20 cellular contexts compared by ENCODE assay signal in genomic region chr7:27690649-27691048, GRCh38. TPM values are rescaled to one million over a fixed set of nuclear protein-coding genes. Genes with fewer than 3 reads are reported as not detected.
A peak's percentile ranks its signal among the peaks of the same experiment; 100 is the strongest.
DNase-seq lines count a peak whose midpoint lies in the region; ATAC-seq, FAIRE-seq and TF ChIP-seq lines count a peak whose summit lies in the region.
"Had no signal": no experiment of that assay in that cellular context is flagged by ENCODE, and none has a peak within 500 bp of the region (broad histone marks: within the 10 kb centered on the region; RNA-seq: fewer than 3 reads in every experiment).

No MANE protein-coding gene starts in this region.

- no peaks in the 10 kb centered on the region for H3F3A ChIP-seq in SK-N-SH (replicated peaks; ENCODE audit: insufficient read depth)

- H3K79me2 ChIP-seq in SK-N-SH (ENCODE audit: insufficient read depth): no peaks in the 10 kb centered on the region

- H3K4me3 ChIP-seq in SK-N-SH (ENCODE audit: low read depth in 2 of 2, low read length in 1 of 2): no peak overlapping the region
- no peak overlapping the region for H3K4me3 ChIP-seq in adipocyte (ENCODE audit: low read length)
- H3K4me3 ChIP-seq: BLaER1 had no signal

- H3K36me3 ChIP-seq in SK-N-SH (replicated peaks in 1 of 2; ENCODE audit: control insufficient read depth in 1 of 2, insufficient read depth in 2 of 2, low read length in 1 of 2) (no peaks in the 10 kb centered on the region), adipocyte (ENCODE audit: control insufficient read depth, insufficient read depth, low read length, severe bottlenecking) (no peaks in the 10 kb centered on the region)
- H3K36me3 ChIP-seq: BE2C, BLaER1 had no signal

- no peak for ATAC-seq in GM18502 (IDR thresholded peaks at IDR 0.05; ENCODE audit: poor library complexity, unreplicated experiment)

- POLR2A ChIA-PET in SK-N-SH (lab: Yijun Ruan, JAX): no interaction called here

- DNase-seq in SK-N-SH (peak; percentile 24), adipocyte (ENCODE audit: low read depth) (peak; percentile 32), NCI-H2171 treated with DMSO at 0.1 percent for 48 hours (lab: John Stamatoyannopoulos, UW) (no peak)
- DNase-seq: ACHN; BE2C; C1 segment of cervical spinal cord; CD4-positive, alpha-beta memory T cell; CD4-positive, CD25-positive, alpha-beta regulatory T cell; CD8-positive, alpha-beta memory T cell; COR-L47; DMS79 treated with DMSO at 0.1 percent for 48 hours; GF-D8 had no signal

- TF ChIP-seq EP300 in SK-N-SH (IDR thresholded peaks at IDR 0.05; ENCODE audit: borderline replicate concordance in 1 of 2, low read depth in 1 of 2, low read length in 1 of 2): peak in 1 of 2 experiments; percentile 29; a peak in 2 of 4 replicates

- no peak for TF ChIP-seq RAD21 in SK-N-SH (IDR thresholded peaks at IDR 0.05; ENCODE audit: low read length)

- H3K9me2 ChIP-seq in SK-N-SH: no peaks in the 10 kb centered on the region

- peak overlapping the region in 1 of 2 experiments; percentile 50; a peak in 1 of 4 replicates for H3K27ac ChIP-seq in SK-N-SH (ENCODE audit: low read depth in 2 of 2, low read length in 1 of 2)
- H3K27ac ChIP-seq: 22Rv1, BLaER1 had no signal

- no peaks in the 10 kb centered on the region for H4K20me1 ChIP-seq in SK-N-SH (ENCODE audit: insufficient read depth)
- H4K20me1 ChIP-seq: BLaER1 had no signal

- H3K27me3 ChIP-seq in SK-N-SH (ENCODE audit: insufficient read depth) (no peaks in the 10 kb centered on the region), adipocyte (replicated peaks; ENCODE audit: control insufficient read depth, insufficient read depth, low read length) (no peaks in the 10 kb centered on the region)
- H3K27me3 ChIP-seq: BE2C, BLaER1 had no signal

- H2AFZ ChIP-seq in SK-N-SH (ENCODE audit: low read depth): no peak overlapping the region

- FAIRE-seq in A204.1 (lab: Jason Lieb, UNC): peak; percentile 25
- FAIRE-seq: D721Med, G401.6, GM12891, GM18507 had no signal

- peaks cover 0 to 9% of the 10 kb centered on the region in 2 experiments; a peak in 2 of 4 replicates for H3K4me1 ChIP-seq in SK-N-SH (ENCODE audit: control insufficient read depth in 1 of 2, insufficient read depth in 2 of 2, low read depth in 1 of 2, low read length in 1 of 2)
- H3K4me1 ChIP-seq in adipocyte (ENCODE audit: control insufficient read depth, insufficient read depth, low read length): peaks cover 18% of the 10 kb centered on the region
- H3K4me1 ChIP-seq: BE2C had no signal

- no peak overlapping the region for H3K9ac ChIP-seq in SK-N-SH
- H3K9ac ChIP-seq in adipocyte (ENCODE audit: low read length): no peak overlapping the region
- H3K9ac ChIP-seq: BLaER1 had no signal

- no peak for TF ChIP-seq CTCF in SK-N-SH (IDR thresholded peaks at IDR 0.05)

- CTCF ChIA-PET in SK-N-SH (lab: Yijun Ruan, JAX): interaction anchor here (1.0 to 1.7 kb wide), 2 partner anchors 11 to 230 kb away, joined by 4 to 9 read pairs; no protein-coding TSS in a partner anchor

- H3K9me3 ChIP-seq in SK-N-SH: peaks cover 16% of the 10 kb centered on the region; the same call in 1 of the 2 replicates
- peaks cover 11% of the 10 kb centered on the region for H3K9me3 ChIP-seq in adipocyte (ENCODE audit: control insufficient read depth, low read length)
- H3K9me3 ChIP-seq: BE2C, BLaER1 had no signal

- no peak overlapping the region for H3K4me2 ChIP-seq in SK-N-SH
- H3K4me2 ChIP-seq: BLaER1 had no signal

TF ChIP-seq in SK-N-SH, 30 proteins besides CTCF, POLR2A, EP300 and RAD21:
- TF ChIP-seq IRF3 (IDR thresholded peaks at IDR 0.05; ENCODE audit: low read depth, low read length) (no peak), CHD2 (IDR thresholded peaks at IDR 0.05; ENCODE audit: low read length, partially characterized antibody) (no peak), RXRA (IDR thresholded peaks at IDR 0.05; ENCODE audit: borderline replicate concordance, low read depth) (no peak), JUND (IDR thresholded peaks at IDR 0.05) (no peak), FOXM1 (IDR thresholded peaks at IDR 0.05; ENCODE audit: low read depth) (no peak), TCF12 (IDR thresholded peaks at IDR 0.05) (peak; percentile 85), ZBTB33 (IDR thresholded peaks at IDR 0.05; ENCODE audit: borderline replicate concordance, low read depth) (no peak), SIN3A (IDR thresholded peaks at IDR 0.05; ENCODE audit: borderline replicate concordance, low read depth, low read length) (no peak), FOXJ3 (CRISPR knock-in tag; IDR thresholded peaks at IDR 0.05) (no peak), TAF1 (IDR thresholded peaks at IDR 0.05; ENCODE audit: borderline replicate concordance, low read depth, low read length) (no peak), MAX (IDR thresholded peaks at IDR 0.05; ENCODE audit: low read depth) (no peak), PBX3 (IDR thresholded peaks at IDR 0.05) (peak; percentile 68), NFIC (IDR thresholded peaks at IDR 0.05; ENCODE audit: borderline replicate concordance) (peak; percentile 37; the same call in 1 of the 2 replicates), RCOR1 (IDR thresholded peaks at IDR 0.05; ENCODE audit: low read length) (peak; percentile 27; the same call in 1 of the 2 replicates), GATA2 (CRISPR knock-in tag; IDR thresholded peaks at IDR 0.05) (no peak), NRF1 (IDR thresholded peaks at IDR 0.05; ENCODE audit: low read depth, low read length) (no peak)

RNA-seq across cellular contexts. Expression of gene HIBADH, which starts 28.0 kb away (rescaled TPM):
- 71.8 and 84.6 TPM in 2 replicates for polyA plus RNA-seq in SK-N-SH (2012; rRNA removed)
- polyA plus RNA-seq in SK-N-SH (2012; cell fraction: cytosol; rRNA removed): 101 and 119 TPM in 2 replicates
- polyA plus RNA-seq in SK-N-SH (2012; cell fraction: nucleus; rRNA removed): 20.9 and 36.2 TPM in 2 replicates

RNA-seq across cellular contexts. Expression of gene TAX1BP1, which starts 49.3 kb away (rescaled TPM):
- 70.3 and 108 TPM in 2 replicates for polyA plus RNA-seq in SK-N-SH (2012; rRNA removed)
- polyA plus RNA-seq in SK-N-SH (2012; cell fraction: cytosol; rRNA removed): 111 and 125 TPM in 2 replicates
- polyA plus RNA-seq in SK-N-SH (2012; cell fraction: nucleus; rRNA removed): 48.3 and 80.9 TPM in 2 replicates
